Comparison of ENCODE assay signal across 21 cellular contexts in genomic region chr16:27302126-27302525, GRCh38.
"Had no signal": no experiment of that assay in that cellular context is flagged by ENCODE, and none has a peak within 500 bp of the region (broad histone marks: within the 10 kb centered on the region; RNA-seq: fewer than 3 reads in every experiment).

No MANE protein-coding gene starts in this region.

- ATAC-seq: activated CD4-positive, alpha-beta T cell treated with anti-CD3 and anti-CD28 coated beads for 36 hours; activated CD8-positive, alpha-beta memory T cell treated with anti-CD3 and anti-CD28 coated beads, Interleukin-2, amount 10 ng/mL, durations not matched to agents 7 days and 5 days; activated naive CD8-positive, alpha-beta T cell treated with anti-CD3 and anti-CD28 coated beads, Interleukin-2, amount 50 U/mL, for 24 hours had no signal

- H3K4me1 ChIP-seq: colonic mucosa had no signal

- H3K4me3 ChIP-seq: colonic mucosa, lung had no signal

- H3K9me3 Mint-ChIP-seq: endodermal cell, nephron had no signal

- H3K9me3 ChIP-seq: colonic mucosa had no signal

- H3K4me3 Mint-ChIP-seq: activated CD4-positive, alpha-beta T cell treated with anti-CD3 and anti-CD28 coated beads for 36 hours; activated CD8-positive, alpha-beta memory T cell treated with anti-CD3 and anti-CD28 coated beads, Interleukin-2, amount 10 ng/mL, durations not matched to agents 7 days and 5 days; activated naive CD4-positive, alpha-beta T cell treated with anti-CD3 and anti-CD28 coated beads, Interleukin-2, amount 10 ng/mL, durations not matched to agents 7 days and 5 days; activated naive CD8-positive, alpha-beta T cell treated with anti-CD3 and anti-CD28 coated beads, Interleukin-2, amount 50 U/mL, for 24 hours; brain; endodermal cell; mesothelial cell of epicardium; nephron had no signal

- H3K36me3 Mint-ChIP-seq: brain, mesothelial cell of epicardium had no signal

- H3K36me3 ChIP-seq: colonic mucosa, WERI-Rb-1 had no signal

- H3K27ac ChIP-seq: colonic mucosa, epithelial cell of prostate, WERI-Rb-1 had no signal

- H3K27ac Mint-ChIP-seq: activated CD4-positive, alpha-beta T cell treated with anti-CD3 and anti-CD28 coated beads for 36 hours; activated CD8-positive, alpha-beta memory T cell treated with anti-CD3 and anti-CD28 coated beads, Interleukin-2, amount 10 ng/mL, durations not matched to agents 7 days and 5 days; activated naive CD4-positive, alpha-beta T cell treated with anti-CD3 and anti-CD28 coated beads, Interleukin-2, amount 10 ng/mL, durations not matched to agents 7 days and 5 days; activated naive CD8-positive, alpha-beta T cell treated with anti-CD3 and anti-CD28 coated beads, Interleukin-2, amount 50 U/mL, for 24 hours; brain; endodermal cell; mesothelial cell of epicardium; nephron had no signal

- H3K4me1 Mint-ChIP-seq: activated CD4-positive, alpha-beta T cell treated with anti-CD3 and anti-CD28 coated beads for 36 hours; brain; endodermal cell; mesothelial cell of epicardium had no signal

- DNase-seq: activated CD4-positive, alpha-beta T cell treated with anti-CD3 and anti-CD28 coated beads for 36 hours; activated CD4-positive, alpha-beta T cell treated with anti-CD3 and anti-CD28 coated beads, Interleukin-2, amount 50 U/mL, for 48 hours; activated CD8-positive, alpha-beta memory T cell treated with anti-CD3 and anti-CD28 coated beads, Interleukin-2, amount 10 ng/mL, durations not matched to agents 7 days and 5 days; activated naive CD4-positive, alpha-beta T cell treated with anti-CD3 and anti-CD28 coated beads, Interleukin-2, amount 10 ng/mL, durations not matched to agents 7 days and 5 days; activated naive CD8-positive, alpha-beta T cell treated with anti-CD3 and anti-CD28 coated beads, Interleukin-2, amount 50 U/mL, for 24 hours; activated T-cell treated with anti-CD3 and anti-CD28 coated beads, Interleukin-2, amount 50 U/mL, for 1 hour; anterior cingulate cortex; caudate nucleus; colonic mucosa; foreskin fibroblast; hippocampal formation; retina; stimulated activated naive CD4-positive, alpha-beta T cell had no signal

- H3K27me3 ChIP-seq: colonic mucosa had no signal

- FAIRE-seq: islet of Langerhans had no signal

- H3K27me3 Mint-ChIP-seq: activated CD4-positive, alpha-beta T cell treated with anti-CD3 and anti-CD28 coated beads for 36 hours; activated CD8-positive, alpha-beta memory T cell treated with anti-CD3 and anti-CD28 coated beads, Interleukin-2, amount 10 ng/mL, durations not matched to agents 7 days and 5 days had no signal
